Comparison of ENCODE assay signal across 16 cellular contexts in genomic region chr12:95257541-95257940, GRCh38. TPM values are rescaled to one million over a fixed set of nuclear protein-coding genes. Genes with fewer than 3 reads are reported as not detected.
DNase-seq lines count a peak whose midpoint lies in the region; ATAC-seq and TF ChIP-seq lines count a peak whose summit lies in the region.
"Had no signal": no experiment of that assay in that cellular context is flagged by ENCODE, and none has a peak within 500 bp of the region (broad histone marks: within the 10 kb centered on the region; RNA-seq: fewer than 3 reads in every experiment).

No MANE protein-coding gene starts in this region.

- TF ChIP-seq CTCF in choroid plexus epithelial cell (conservative IDR thresholded peaks at IDR 0.05; ENCODE audit: low read depth, low read length) = no peak
- no peak for TF ChIP-seq CTCF in neural progenitor cell (IDR thresholded peaks at IDR 0.05)

- peaks cover 6% of the 10 kb centered on the region for H3K4me1 Mint-ChIP-seq in neural progenitor cell

- H3K36me3 Mint-ChIP-seq in neural progenitor cell = peaks cover 30% of the 10 kb centered on the region

- H3K9me3 ChIP-seq in HUES64 (ENCODE audit: insufficient read depth, low read depth, low read length) = no peaks in the 10 kb centered on the region
- no peaks in the 10 kb centered on the region for H3K9me3 ChIP-seq in neural progenitor cell (ENCODE audit: low read depth)

- no peak overlapping the region for H3K4me3 Mint-ChIP-seq in neural progenitor cell
- H3K4me3 Mint-ChIP-seq: CD8-positive, alpha-beta memory T cell had no signal

- H3K9ac ChIP-seq in HUES64 (ENCODE audit: low read depth, low read length) = no peak overlapping the region
- no peak overlapping the region for H3K9ac ChIP-seq in neural progenitor cell

- H3K4me3 ChIP-seq in HUES64 (ENCODE audit: low read length) (0 out of 2 replicates have a peak overlapping the region, but pooled peaks have one; percentile 6), choroid plexus epithelial cell (ENCODE audit: low read depth, low read length) (no peak overlapping the region), neural progenitor cell (no peak overlapping the region)
- H3K4me3 ChIP-seq: PC-9 had no signal

- H3K9me3 Mint-ChIP-seq in neural progenitor cell = no peaks in the 10 kb centered on the region
- H3K9me3 Mint-ChIP-seq: CD8-positive, alpha-beta memory T cell had no signal

- ATAC-seq in HG03039 (IDR thresholded peaks at IDR 0.05; ENCODE audit: unreplicated experiment) (no peak), HG03571 (IDR thresholded peaks at IDR 0.05; ENCODE audit: unreplicated experiment) (no peak)
- ATAC-seq: Right ventricle myocardium inferior had no signal

- no peaks in the 10 kb centered on the region for H3F3A ChIP-seq in neural progenitor cell (ENCODE audit: low read depth)

- DNase-seq in choroid plexus epithelial cell (ENCODE audit: low read depth) (peak; percentile 36), iPS DF 19.7 (ENCODE audit: low read depth, low spot score) (peak; percentile 15), neural progenitor cell (ENCODE audit: low spot score) (peak; percentile 5), NCI-H446 (lab: John Stamatoyannopoulos, UW) (no peak), NAMALWA (ENCODE audit: low spot score) (no peak)
- DNase-seq: CD8-positive, alpha-beta memory T cell; GF-D8; NCI-H1092; NCI-H1694 treated with DMSO at 0.1 percent for 48 hours; NCI-H345; NCI-H748 treated with DMSO at 0.1 percent for 48 hours; PC-9 had no signal

- H3K27me3 Mint-ChIP-seq in neural progenitor cell (ENCODE audit: insufficient read depth, low read depth) = no peaks in the 10 kb centered on the region
- H3K27me3 Mint-ChIP-seq: CD8-positive, alpha-beta memory T cell had no signal

- H3K27me3 ChIP-seq in HUES64 (ENCODE audit: insufficient read depth, low read length) (no peaks in the 10 kb centered on the region), neural progenitor cell (no peaks in the 10 kb centered on the region)

- H3K79me2 ChIP-seq in neural progenitor cell (ENCODE audit: low read depth) = peaks cover 34% of the 10 kb centered on the region

- H3K4me2 ChIP-seq in neural progenitor cell = no peak overlapping the region
- H3K4me2 ChIP-seq: PC-9 had no signal

- H2AFZ ChIP-seq in neural progenitor cell (replicated peaks) = no peak overlapping the region
- H2AFZ ChIP-seq: PC-9 had no signal

- WGBS in HUES64 = 25% methylated on average over 2 of the region's 3 CpGs

- H4K20me1 ChIP-seq in neural progenitor cell (ENCODE audit: low read depth) = peaks cover 13% of the 10 kb centered on the region

- H3K4me1 ChIP-seq in HUES64 (ENCODE audit: insufficient read depth, low read length) = peaks cover 21% of the 10 kb centered on the region
- H3K4me1 ChIP-seq in neural progenitor cell = no peaks in the 10 kb centered on the region

- H3K27ac ChIP-seq in HUES64 (ENCODE audit: low read depth, low read length) = peak overlapping the region; percentile 83
- peak overlapping the region; percentile 14 for H3K27ac ChIP-seq in neural progenitor cell
- H3K27ac ChIP-seq: PC-9 had no signal

- no peak overlapping the region for H3K27ac Mint-ChIP-seq in neural progenitor cell
- H3K27ac Mint-ChIP-seq: CD8-positive, alpha-beta memory T cell had no signal

- H3K36me3 ChIP-seq in HUES64 (ENCODE audit: insufficient read depth, low read length) (peaks cover 71% of the 10 kb centered on the region), neural progenitor cell (peaks cover 31% of the 10 kb centered on the region)

RNA-seq across cellular contexts. Expression of gene VEZT, which starts 39.9 kb away (rescaled TPM):
- 43.0 TPM for polyA plus RNA-seq in HUES64 (2013, experiment 1 of 2)
- 43.9 TPM for polyA plus RNA-seq in HUES64 (2013, experiment 2 of 2)
- total RNA-seq in neural progenitor cell (ENCODE audit: low replicate concordance) = 89.8 and 126 TPM in 2 replicates

RNA-seq across cellular contexts. Expression of gene FGD6, which starts 40.3 kb away (rescaled TPM):
- polyA plus RNA-seq in HUES64 (2013, experiment 1 of 2) = 10.0 TPM
- 10.8 TPM for polyA plus RNA-seq in HUES64 (2013, experiment 2 of 2)
- 25.4 and 32.0 TPM in 2 replicates for total RNA-seq in neural progenitor cell (ENCODE audit: low replicate concordance)

Comparison
In these comparisons a context has a peak if more than half of its experiments do, and no peak if none do; other contexts are left out.
1. DNase-seq: peak in choroid plexus epithelial cell (single experiment), iPS DF 19.7 (single experiment) and neural progenitor cell (single experiment); none in NCI-H446 (0 of 2) and NAMALWA (single experiment).